Comparison of ENCODE assay signal across 8 cellular contexts in genomic region chr13:21672811-21673591, GRCh38. TPM values are rescaled to one million over a fixed set of nuclear protein-coding genes. Genes with fewer than 3 reads are reported as not detected.
DNase-seq lines count a peak whose midpoint lies in the region; ATAC-seq, FAIRE-seq and TF ChIP-seq lines count a peak whose summit lies in the region.

No MANE protein-coding gene starts in this region.

- no peaks in the 10 kb centered on the region for H3K27me3 ChIP-seq in lung (ENCODE audit: control insufficient read depth, insufficient read depth)
- H3K27me3 ChIP-seq in aorta (ENCODE audit: control insufficient read depth in 1 of 2, insufficient read depth in 2 of 2, low read length in 1 of 2): peaks cover 0 to 2% of the 10 kb centered on the region in 2 donors

- H3K27me3 Mint-ChIP-seq in activated naive CD8-positive, alpha-beta T cell: peaks cover 6% of the 10 kb centered on the region

- intact Hi-C loops in aorta (cut with DNase I): no loop called here

- POLR2A ChIA-PET in A549 (lab: Yijun Ruan, JAX): no interaction called here

- TF ChIP-seq RAD21 in A549 (conservative IDR thresholded peaks at IDR 0.05 in 1 of 2, IDR thresholded peaks at IDR 0.05 in 1 of 2): no peak

- TF ChIP-seq CTCF in A549 (IDR thresholded peaks at IDR 0.05) (no peak), GM13976 (IDR thresholded peaks at IDR 0.05; ENCODE audit: borderline replicate concordance, control extremely low read depth, extremely low read depth, insufficient read depth, missing control alignments) (no peak), lung (IDR thresholded peaks at IDR 0.05; ENCODE audit: control extremely low read depth, extremely low read depth) (no peak)

- ATAC-seq in A549: no peak
- no peak for ATAC-seq in lung (ENCODE audit: insufficient read depth, low FRiP score)
- no peak for ATAC-seq in aorta (ENCODE audit: low FRiP score)
- no peak for ATAC-seq in GM21529 (IDR thresholded peaks at IDR 0.05; ENCODE audit: unreplicated experiment)
- ATAC-seq in GM21515 (IDR thresholded peaks at IDR 0.05; ENCODE audit: unreplicated experiment): no peak

- DNase-seq in A549 (ENCODE audit: low read depth in 1 of 2, low spot score in 1 of 2) (no peak), GM13976 (ENCODE audit: low spot score) (peak; percentile 28), lung (ENCODE audit: low spot score) (no peak), aorta (no peak), GM19239 (ENCODE audit: insufficient read length, low spot score) (no peak)

- H3K27ac ChIP-seq in A549 (peak overlapping the region in 1 of 2 experiments; percentile 72; a peak in 1 of 6 replicates), lung (ENCODE audit: low read depth in 1 of 2, low read length in 1 of 2) (peak overlapping the region; percentile 9 to 80), aorta (ENCODE audit: low read depth in 1 of 2, low read length in 2 of 2) (no peak overlapping the region)

- TF ChIP-seq POLR2A in A549 (IDR thresholded peaks at IDR 0.05; ENCODE audit: low read length): no peak

- peak overlapping the region; percentile 90 for H3K4me3 Mint-ChIP-seq in activated naive CD8-positive, alpha-beta T cell

- CTCF ChIA-PET in A549 (lab: Yijun Ruan, JAX): interaction anchor here (0.5 to 2.0 kb wide), 6 partner anchors 8 to 830 kb away, joined by 3 to 5 read pairs (median 3); no protein-coding TSS in a partner anchor

- FAIRE-seq in A549 (lab: Jason Lieb, UNC) (no peak), GM19239 (lab: Jason Lieb, UNC) (no peak)

- H3K9me3 ChIP-seq in A549 (no peaks in the 10 kb centered on the region), lung (ENCODE audit: control insufficient read depth in 2 of 2, insufficient read depth in 1 of 2, low read length in 1 of 2) (peaks cover 0 to 2% of the 10 kb centered on the region in 2 donors), aorta (ENCODE audit: control insufficient read depth, low read length) (no peaks in the 10 kb centered on the region)

- H3K4me3 ChIP-seq in A549 (peak overlapping the region; percentile 55), lung (peak overlapping the region; percentile 42), aorta (ENCODE audit: low read length in 2 of 2) (peak overlapping the region; percentile 57 to 65)

- TF ChIP-seq EP300 in A549 (IDR thresholded peaks at IDR 0.05): no peak

- in situ Hi-C loops in GM13976 (cut with MboI; ENCODE audit: low sequenced_read_pairs, unreplicated experiment): no loop called here

- H3K27ac Mint-ChIP-seq in activated naive CD8-positive, alpha-beta T cell: no peak overlapping the region

- peaks cover 52% of the 10 kb centered on the region for H3K4me1 Mint-ChIP-seq in activated naive CD8-positive, alpha-beta T cell (ENCODE audit: low read depth)

- peaks cover 21% of the 10 kb centered on the region; the same call in 2 of the 3 replicates for H3K4me1 ChIP-seq in A549
- H3K4me1 ChIP-seq in lung (ENCODE audit: control insufficient read depth in 2 of 2, insufficient read depth in 2 of 2, low read length in 2 of 2): peaks cover 0 to 23% of the 10 kb centered on the region in 2 donors
- no peaks in the 10 kb centered on the region for H3K4me1 ChIP-seq in aorta (ENCODE audit: control insufficient read depth in 1 of 2, insufficient read depth in 2 of 2, low read length in 2 of 2)

- no peaks in the 10 kb centered on the region for H3K36me3 Mint-ChIP-seq in activated naive CD8-positive, alpha-beta T cell

- H3K4me2 ChIP-seq in A549: peak overlapping the region; percentile 90

- WGBS in A549 (ENCODE audit: missing lambda C conversion rate): 43% methylated on average over 24 of the region's 24 CpGs
- 6% methylated on average over 24 of the region's 24 CpGs for WGBS in lung, 2 donors
- 4% methylated on average over 24 of the region's 24 CpGs for WGBS in aorta, 2 donors

- H3K9me3 Mint-ChIP-seq in activated naive CD8-positive, alpha-beta T cell (ENCODE audit: low read depth): no peaks in the 10 kb centered on the region

- H3K36me3 ChIP-seq in lung (ENCODE audit: control insufficient read depth in 2 of 2, insufficient read depth in 2 of 2, low read length in 2 of 2) (no peaks in the 10 kb centered on the region), aorta (ENCODE audit: control insufficient read depth in 1 of 2, insufficient read depth in 2 of 2, low read length in 1 of 2) (no peaks in the 10 kb centered on the region)

TF ChIP-seq in A549, 52 proteins besides CTCF, POLR2A, EP300 and RAD21:
- no peak for TF ChIP-seq RFX5 (IDR thresholded peaks at IDR 0.05)
- no peak for TF ChIP-seq HOXA7 (CRISPR knock-in tag; IDR thresholded peaks at IDR 0.05)
- no peak for TF ChIP-seq HES2 (IDR thresholded peaks at IDR 0.05)
- no peak for TF ChIP-seq ZSCAN20 (CRISPR knock-in tag; IDR thresholded peaks at IDR 0.05)
- no peak for TF ChIP-seq CBX8 (IDR thresholded peaks at IDR 0.05)
- TF ChIP-seq ELK1 (IDR thresholded peaks at IDR 0.05; ENCODE audit: low read depth, low read length): no peak
- TF ChIP-seq HDAC2 (IDR thresholded peaks at IDR 0.05): no peak
- no peak for TF ChIP-seq E2F6 (IDR thresholded peaks at IDR 0.05; ENCODE audit: borderline replicate concordance, low read depth)
- TF ChIP-seq TP53 (CRISPR knock-in tag; IDR thresholded peaks at IDR 0.05): no peak
- TF ChIP-seq EHF (CRISPR knock-in tag; IDR thresholded peaks at IDR 0.05): no peak
- TF ChIP-seq PBX3 (IDR thresholded peaks at IDR 0.05): no peak
- no peak for TF ChIP-seq RCOR1 (IDR thresholded peaks at IDR 0.05; ENCODE audit: low read depth, low read length)
- no peak for TF ChIP-seq FOSB (CRISPR knock-in tag; IDR thresholded peaks at IDR 0.05)
- no peak for TF ChIP-seq CHD4 (IDR thresholded peaks at IDR 0.05; ENCODE audit: borderline replicate concordance)
- no peak for TF ChIP-seq NPAS2 (CRISPR knock-in tag; IDR thresholded peaks at IDR 0.05; ENCODE audit: borderline replicate concordance)
- TF ChIP-seq BCL3 (IDR thresholded peaks at IDR 0.05): no peak
- no peak for TF ChIP-seq KDM1A (IDR thresholded peaks at IDR 0.05; ENCODE audit: low read depth)
- no peak for TF ChIP-seq NR3C1 (IDR thresholded peaks at IDR 0.05)
- TF ChIP-seq MAX (IDR thresholded peaks at IDR 0.05): no peak

RNA-seq across cellular contexts. Expression of gene FGF9, which starts 2.1 kb away (rescaled TPM):
- polyA plus RNA-seq in A549 (2011; rRNA removed) (not detected in 2 replicates), A549 (2017; fragmentation: RNase III; extraction: RNeasy Plus Mini Kit Qiagen cat#74134 plus additional on column Dnase treatment) (not detected in 3 replicates), lung (1 to 10 TPM in 1 of 2 donors, under 1 TPM in 1; 0.05 to 1.7 TPM), aorta (not detected)
- polyA plus RNA-seq in A549 (2012; cell fraction: cytosol; rRNA removed): not detected in 2 replicates
- not detected in 2 replicates for polyA plus RNA-seq in A549 (2012; cell fraction: nucleus; rRNA removed)
- polyA minus RNA-seq in A549 (2011; rRNA and poly(A)+ RNA removed): not detected in 2 replicates
- total RNA-seq in lung (1 to 10 TPM; 1.3 to 1.4 TPM), aorta (1 to 10 TPM in 1 of 2 donors, under 1 TPM in 1; 0.62 to 6.1 TPM)

Comparison
In these comparisons a context has a peak if more than half of its experiments do, and no peak if none do; other contexts are left out.
1. H3K27ac ChIP-seq: peak in lung (2 of 2); none in aorta (0 of 2).
2. Peak in every context shown above with its lines, with median percentiles within 50 percentile points of each other: H3K4me3 ChIP-seq.